In genomic region chr10:89327803-89328441, GRCh38 we compare ENCODE assay signal across 8 cellular contexts. TPM values are rescaled to one million over a fixed set of nuclear protein-coding genes. Genes with fewer than 3 reads are reported as not detected.
DNase-seq lines count a peak whose midpoint lies in the region; ATAC-seq and TF ChIP-seq lines count a peak whose summit lies in the region.

TSS of gene IFIT3 (plus strand) at chr10:89327997. CDS start at chr10:89328074, 77 bp downstream.

- H3K9ac ChIP-seq in parathyroid adenoma, result no peak within 1 kb of the TSS

- H3K4me1 ChIP-seq in heart right ventricle (peaks cover 4 to 72% (median 50%) of the 10 kb centered on the region in 9 donors), parathyroid adenoma (peaks cover 13% of the 10 kb centered on the region)

- 10 to 11% methylated on average over 7 of the region's 7 CpGs for WGBS in heart right ventricle, 2 donors

- TF ChIP-seq POLR2A in GM19193 (IDR thresholded peaks at IDR 0.05; ENCODE audit: extremely low read depth, insufficient read depth, insufficient read length), result peak; percentile 55

- intact Hi-C loops in heart right ventricle (cut with DNase I), result loop anchor here in 2 of 10 donors (2.0 to 5.0 kb wide), 3 partner anchors 19 to 84 kb away; partner anchors contain the start of gene IFIT5 (in 1 of the 2)

- H3K27ac ChIP-seq in heart right ventricle (peak within 1 kb of the TSS; percentile 71 to 96 (median 90)), parathyroid adenoma (peak within 1 kb of the TSS; percentile 84)

- no peaks in the 10 kb centered on the region for H3K27me3 ChIP-seq in heart right ventricle
- H3K27me3 ChIP-seq in parathyroid adenoma (ENCODE audit: control insufficient read depth, insufficient read depth, low read length), result no peaks in the 10 kb centered on the region

- TF ChIP-seq CTCF in heart right ventricle (IDR thresholded peaks at IDR 0.05) (peak in 1 of 9 donors; percentile 10), parathyroid adenoma (IDR thresholded peaks at IDR 0.05) (no peak)

- no peaks in the 10 kb centered on the region for H3K79me2 ChIP-seq in parathyroid adenoma

- H3K9me3 ChIP-seq in heart right ventricle (no peaks in the 10 kb centered on the region), parathyroid adenoma (ENCODE audit: control insufficient read depth, low read length) (no peaks in the 10 kb centered on the region)

- H3K4me3 ChIP-seq in heart right ventricle, result peak within 1 kb of the TSS; percentile 4 to 60 (median 50)
- H3K4me3 ChIP-seq in parathyroid adenoma (ENCODE audit: low read depth, low read length), result peak within 1 kb of the TSS; percentile 70

- peak; percentile 91 to 96 (median 94) for ATAC-seq in heart right ventricle

- H3K36me3 ChIP-seq in heart right ventricle, result no peaks in the 10 kb centered on the region
- no peaks in the 10 kb centered on the region for H3K36me3 ChIP-seq in parathyroid adenoma (ENCODE audit: control insufficient read depth, insufficient read depth, low read length)

- peak within 1 kb of the TSS; percentile 83 for H3K4me2 ChIP-seq in parathyroid adenoma (ENCODE audit: low read length)

- peak in 11 of 14 donors; percentile 47 to 81 (median 57) for DNase-seq in C1 segment of cervical spinal cord (lab: John Stamatoyannopoulos, UW)
- peak; percentile 24 for DNase-seq in NCI-H526 treated with DMSO at 0.1 percent for 48 hours (lab: John Stamatoyannopoulos, UW)
- DNase-seq in anterior cingulate cortex (lab: John Stamatoyannopoulos, UW), result peak in 36 of 58 donors; percentile 14 to 78 (median 49)
- DNase-seq in heart right ventricle, result peak; percentile 32 to 84
- DNase-seq in DMS114 treated with DMSO at 0.1 percent for 48 hours (lab: John Stamatoyannopoulos, UW; ENCODE audit: unreplicated experiment), result no peak
- no peak for DNase-seq in NCI-H1436 (lab: John Stamatoyannopoulos, UW)

- peak within 1 kb of the TSS; percentile 89 for H2AFZ ChIP-seq in parathyroid adenoma

RNA-seq across cellular contexts. Expression of gene IFIT3, which starts in this region (rescaled TPM):
- 100 to 1,000 TPM in 1 of 10 donors, 10 to 100 TPM in 7, 1 to 10 TPM in 2; 8.0 to 102 (median 13.2) TPM for total RNA-seq in heart right ventricle
- 1 to 10 TPM; 4.7 to 7.9 TPM for polyA plus RNA-seq in heart right ventricle

Comparison
In these comparisons a context has a peak if more than half of its experiments do, and no peak if none do; other contexts are left out.
1. DNase-seq: peak in C1 segment of cervical spinal cord (11 of 14), NCI-H526 treated with DMSO at 0.1 percent for 48 hours (single experiment), anterior cingulate cortex (36 of 58) and heart right ventricle (2 of 2); none in DMS114 treated with DMSO at 0.1 percent for 48 hours (single experiment) and NCI-H1436 (single experiment).